Comparison of ENCODE assay signal across 13 cellular contexts in genomic region chr3:15326037-15326436, GRCh38. TPM values are rescaled to one million over a fixed set of nuclear protein-coding genes. Genes with fewer than 3 reads are reported as not detected.
A peak's percentile ranks its signal among the peaks of the same experiment; 100 is the strongest.
DNase-seq lines count a peak whose midpoint lies in the region; ATAC-seq and TF ChIP-seq lines count a peak whose summit lies in the region.
"Had no signal": no experiment of that assay in that cellular context is flagged by ENCODE, and none has a peak within 500 bp of the region (broad histone marks: within the 10 kb centered on the region; RNA-seq: fewer than 3 reads in every experiment).

No MANE protein-coding gene starts in this region.

- H2BK120ac ChIP-seq in trophoblast cell (ENCODE audit: insufficient read depth, low read length, poor library complexity) = peak overlapping the region; percentile 84

- no peaks in the 10 kb centered on the region for H3K27me3 ChIP-seq in CD4-positive, CD25-positive, alpha-beta regulatory T cell (ENCODE audit: control insufficient read depth, insufficient read depth, low read length)
- H3K27me3 ChIP-seq in endodermal cell (ENCODE audit: control insufficient read depth, insufficient read depth, low read length, poor library complexity, severe bottlenecking) (no peaks in the 10 kb centered on the region), trophoblast cell (ENCODE audit: insufficient read depth, low read length) (no peaks in the 10 kb centered on the region)

- no peak for ATAC-seq in CD4-positive, CD25-positive, alpha-beta regulatory T cell (ENCODE audit: low read depth in 2 of 2)
- no peak for ATAC-seq in HG03571 (IDR thresholded peaks at IDR 0.05; ENCODE audit: unreplicated experiment)

- peaks cover 42% of the 10 kb centered on the region for H3K36me3 Mint-ChIP-seq in CD4-positive, CD25-positive, alpha-beta regulatory T cell
- H3K36me3 Mint-ChIP-seq in endodermal cell (ENCODE audit: low read depth) = peaks cover 38% of the 10 kb centered on the region

- no peak overlapping the region for H3K14ac ChIP-seq in trophoblast cell (ENCODE audit: low read length)

- H3K4me3 Mint-ChIP-seq in CD4-positive, CD25-positive, alpha-beta regulatory T cell = no peak overlapping the region
- no peak overlapping the region for H3K4me3 Mint-ChIP-seq in endodermal cell
- H3K4me3 Mint-ChIP-seq: HFFc6 had no signal

- peaks cover 57% of the 10 kb centered on the region for H3K4me1 ChIP-seq in CD4-positive, CD25-positive, alpha-beta regulatory T cell (ENCODE audit: control insufficient read depth, insufficient read depth, low read length, poor library complexity, severe bottlenecking)
- H3K4me1 ChIP-seq in endodermal cell (ENCODE audit: control insufficient read depth, insufficient read depth, low read length) = peaks cover 21% of the 10 kb centered on the region
- H3K4me1 ChIP-seq in trophoblast cell (ENCODE audit: control insufficient read depth in 1 of 2, insufficient read depth in 2 of 2, low read length in 2 of 2) = peaks cover 46 to 56% of the 10 kb centered on the region in 2 experiments

- peak overlapping the region; percentile 39 for H3K4me2 ChIP-seq in trophoblast cell (ENCODE audit: low read length)

- H4K8ac ChIP-seq in trophoblast cell (ENCODE audit: low read depth, low read length) = no peak overlapping the region

- no peaks in the 10 kb centered on the region for H3K9me3 Mint-ChIP-seq in CD4-positive, CD25-positive, alpha-beta regulatory T cell
- H3K9me3 Mint-ChIP-seq in endodermal cell = no peaks in the 10 kb centered on the region
- H3K9me3 Mint-ChIP-seq: HFFc6 had no signal

- no peak overlapping the region for H4K12ac ChIP-seq in trophoblast cell (ENCODE audit: low read depth, low read length)

- no peak for TF ChIP-seq CTCF in endodermal cell (conservative IDR thresholded peaks at IDR 0.05)

- peak overlapping the region; percentile 6 for H3K18ac ChIP-seq in trophoblast cell (ENCODE audit: low read length)

- peaks cover 42% of the 10 kb centered on the region for H3K79me1 ChIP-seq in trophoblast cell (ENCODE audit: low read length)

- H4K91ac ChIP-seq in trophoblast cell (ENCODE audit: low read depth, low read length) = peak overlapping the region; percentile 81

- H3K4me3 ChIP-seq in CD4-positive, CD25-positive, alpha-beta regulatory T cell (ENCODE audit: low read depth, low read length) = no peak overlapping the region
- H3K4me3 ChIP-seq in endodermal cell (ENCODE audit: low read length) = no peak overlapping the region
- no peak overlapping the region for H3K4me3 ChIP-seq in trophoblast cell (ENCODE audit: low read depth, low read length)
- H3K4me3 ChIP-seq: lung had no signal

- no peak overlapping the region for H2AFZ ChIP-seq in trophoblast cell (ENCODE audit: insufficient read depth, low read length, poor library complexity)

- peak overlapping the region; percentile 18 for H3K9ac ChIP-seq in endodermal cell (ENCODE audit: extremely low read depth, low read length, poor library complexity, severe bottlenecking)
- H3K9ac ChIP-seq in trophoblast cell (ENCODE audit: low read length) = no peak overlapping the region

- DNase-seq in CD4-positive, CD25-positive, alpha-beta regulatory T cell = no peak
- peak; percentile 54 for DNase-seq in HuH-7 (ENCODE audit: low spot score)
- no peak for DNase-seq in endodermal cell
- DNase-seq in trophoblast cell = peak; percentile 67 to 70
- no peak for DNase-seq in middle frontal gyrus (ENCODE audit: extremely low spot score, low spot score)
- no peak for DNase-seq in D341Med (ENCODE audit: low spot score)
- no peak for DNase-seq in NCI-H2107 treated with DMSO at 0.1 percent for 48 hours (lab: John Stamatoyannopoulos, UW; ENCODE audit: unreplicated experiment)
- DNase-seq: activated T-cell treated with anti-CD3 and anti-CD28 coated beads, Interleukin-2, amount 50 U/mL, for 48 hours; anterior cingulate cortex; stimulated activated CD4-positive, alpha-beta T cell treated with anti-CD3 and anti-CD28 coated beads, Interleukin-15, amount 100 ng/mL, for 24 hours had no signal

- peaks cover 30% of the 10 kb centered on the region for H3K79me2 ChIP-seq in trophoblast cell (ENCODE audit: control insufficient read depth, insufficient read depth, low read length, poor library complexity)

- peak overlapping the region; percentile 7 for H3K4ac ChIP-seq in trophoblast cell (ENCODE audit: low read depth, low read length)

- peak overlapping the region; percentile 80 for H2BK5ac ChIP-seq in trophoblast cell (ENCODE audit: low read depth, low read length, poor library complexity)

- peak overlapping the region in 2 of 3 donors; percentile 33 to 34 for H3K27ac Mint-ChIP-seq in CD4-positive, CD25-positive, alpha-beta regulatory T cell
- no peak overlapping the region for H3K27ac Mint-ChIP-seq in endodermal cell
- H3K27ac Mint-ChIP-seq: HFFc6 had no signal

- peaks cover 48% of the 10 kb centered on the region for H3K36me3 ChIP-seq in CD4-positive, CD25-positive, alpha-beta regulatory T cell (ENCODE audit: control insufficient read depth, insufficient read depth, low read length)
- H3K36me3 ChIP-seq in endodermal cell (ENCODE audit: control insufficient read depth, insufficient read depth, low read length) (peaks cover 32% of the 10 kb centered on the region), trophoblast cell (ENCODE audit: control insufficient read depth in 1 of 2, insufficient read depth in 2 of 2, low read length in 2 of 2) (peaks cover 32 to 42% of the 10 kb centered on the region in 2 experiments)

- H2BK12ac ChIP-seq in trophoblast cell (ENCODE audit: low read length) = no peak overlapping the region

- no peaks in the 10 kb centered on the region for H3K27me3 Mint-ChIP-seq in CD4-positive, CD25-positive, alpha-beta regulatory T cell
- H3K27me3 Mint-ChIP-seq in endodermal cell (ENCODE audit: insufficient read depth) = no peaks in the 10 kb centered on the region

- H3K27ac ChIP-seq in CD4-positive, CD25-positive, alpha-beta regulatory T cell (ENCODE audit: insufficient read depth, low read length, poor library complexity, severe bottlenecking) = no peak overlapping the region
- H3K27ac ChIP-seq in endodermal cell (ENCODE audit: low read depth, low read length) = no peak overlapping the region
- peak overlapping the region; percentile 95 for H3K27ac ChIP-seq in trophoblast cell (ENCODE audit: low read depth, low read length)

- 88 to 93% methylated on average over 3 of the region's 3 CpGs for WGBS in endodermal cell (ENCODE audit: insufficient coverage in 1 of 2, insufficient read length in 1 of 2), 2 experiments
- WGBS in trophoblast cell (ENCODE audit: extremely low coverage, insufficient coverage, insufficient read length) = no CpG with 5 or more reads among the region's 3 CpGs

- H3K23ac ChIP-seq in trophoblast cell (ENCODE audit: low read length) = no peak overlapping the region

- no peaks in the 10 kb centered on the region for H3K9me3 ChIP-seq in CD4-positive, CD25-positive, alpha-beta regulatory T cell (ENCODE audit: control insufficient read depth in 2 of 2, low read length in 2 of 2)
- H3K9me3 ChIP-seq in endodermal cell (ENCODE audit: control insufficient read depth, low read length) (no peaks in the 10 kb centered on the region), trophoblast cell (ENCODE audit: insufficient read depth, low read depth, low read length) (no peaks in the 10 kb centered on the region)

- no peak overlapping the region for H2AK5ac ChIP-seq in trophoblast cell (ENCODE audit: low read length)

- peaks cover 25 to 83% (median 65%) of the 10 kb centered on the region in 4 donors for H3K4me1 Mint-ChIP-seq in CD4-positive, CD25-positive, alpha-beta regulatory T cell
- H3K4me1 Mint-ChIP-seq in endodermal cell = peaks cover 47% of the 10 kb centered on the region

RNA-seq across cellular contexts. Expression of gene SH3BP5, which starts 6.3 kb away (rescaled TPM):
- total RNA-seq in CD4-positive, CD25-positive, alpha-beta regulatory T cell = 68.6 TPM
- polyA plus RNA-seq in CD4-positive, CD25-positive, alpha-beta regulatory T cell = 10 to 100 TPM; 24.7 to 40.1 (median 31.6) TPM
- 10 to 100 TPM; 25.8 to 30.3 TPM for total RNA-seq in endodermal cell
- polyA plus RNA-seq in endodermal cell (2013, experiment 1 of 2) = 12.5 TPM
- polyA plus RNA-seq in endodermal cell (2013, experiment 2 of 2) = 14.0 TPM
- polyA plus RNA-seq in trophoblast cell (2013) = 163 and 169 TPM in 2 replicates

Comparison
In these comparisons a context has a peak if more than half of its experiments do, and no peak if none do; other contexts are left out.
1. DNase-seq: peak in HuH-7 (single experiment) and trophoblast cell (2 of 2); none in CD4-positive, CD25-positive, alpha-beta regulatory T cell (0 of 3), endodermal cell (single experiment), middle frontal gyrus (single experiment), D341Med (single experiment) and NCI-H2107 treated with DMSO at 0.1 percent for 48 hours (single experiment).